ENCODE assay signal across 8 cellular contexts in genomic region chr12:56522486-56523193, GRCh38. TPM values are rescaled to one million over a fixed set of nuclear protein-coding genes. Genes with fewer than 3 reads are reported as not detected.
DNase-seq lines count a peak whose midpoint lies in the region; ATAC-seq and TF ChIP-seq lines count a peak whose summit lies in the region.

No MANE protein-coding gene starts in this region.

- H3K4me1 ChIP-seq in mammary epithelial cell (ENCODE audit: insufficient read depth, low read length), result peaks cover 50% of the 10 kb centered on the region
- no peaks in the 10 kb centered on the region for H3K4me1 ChIP-seq in right lobe of liver
- H3K4me1 ChIP-seq in thyroid gland, result peaks cover 57 to 72% of the 10 kb centered on the region in 2 donors

- BruUV-seq in mammary epithelial cell (replicated peaks; lab: Mats Ljungman, UMichigan), result no TSS peak

- no peaks in the 10 kb centered on the region for H3K27me3 ChIP-seq in AG04450 (ENCODE audit: control insufficient read depth, insufficient read depth, low read length)
- no peaks in the 10 kb centered on the region for H3K27me3 ChIP-seq in mammary epithelial cell (ENCODE audit: insufficient read depth, low read length)
- H3K27me3 ChIP-seq in right lobe of liver, result no peaks in the 10 kb centered on the region
- H3K27me3 ChIP-seq in thyroid gland, result no peaks in the 10 kb centered on the region

- H3K27ac ChIP-seq in AG04450 (ENCODE audit: low read depth, low read length) (peak overlapping the region; percentile 86), mammary epithelial cell (ENCODE audit: insufficient read depth, low read depth, low read length) (peak overlapping the region; percentile 83), right lobe of liver (peak overlapping the region; percentile 50 to 76 (median 66)), thyroid gland (peak overlapping the region; percentile 84 to 96 (median 93))

- H3K4me3 ChIP-seq in AG04450 (ENCODE audit: low read depth, low read length), result peak overlapping the region; percentile 82
- peak overlapping the region; percentile 55; the same call in 1 of the 2 replicates for H3K4me3 ChIP-seq in Jurkat, Clone E6-1 (ENCODE audit: low read length)
- H3K4me3 ChIP-seq in mammary epithelial cell (replicated peaks in 1 of 3; ENCODE audit: insufficient read depth in 1 of 3, low read depth in 2 of 3, low read length in 3 of 3), result peak overlapping the region; percentile 52 to 96 (median 89)
- peak overlapping the region; percentile 23 to 47 (median 34) for H3K4me3 ChIP-seq in right lobe of liver
- peak overlapping the region; percentile 13 to 61 (median 48) for H3K4me3 ChIP-seq in thyroid gland (replicated peaks in 1 of 3)

- H3K9me3 ChIP-seq in AG04450 (ENCODE audit: control insufficient read depth, insufficient read depth, low read length) (no peaks in the 10 kb centered on the region), mammary epithelial cell (replicated peaks; ENCODE audit: insufficient read depth, low read length) (no peaks in the 10 kb centered on the region), right lobe of liver (no peaks in the 10 kb centered on the region), thyroid gland (no peaks in the 10 kb centered on the region)

- in situ Hi-C loops in mammary epithelial cell (cut with MboI; ENCODE audit: low sequenced_read_pairs in 2 of 2), result loop anchor here in 1 of 2 donors (5.0 to 10.0 kb wide), 2 partner anchors 45 to 112 kb away; partner anchors contain the start of gene BAZ2A

- H3K36me3 ChIP-seq in mammary epithelial cell (ENCODE audit: insufficient read depth, low read length) (peaks cover 4% of the 10 kb centered on the region), right lobe of liver (no peaks in the 10 kb centered on the region), thyroid gland (no peaks in the 10 kb centered on the region)

- H3K4me2 ChIP-seq in mammary epithelial cell (ENCODE audit: insufficient read depth, low read depth, low read length), result peak overlapping the region; percentile 86

- H2AFZ ChIP-seq in mammary epithelial cell (ENCODE audit: low read depth, low read length), result peak overlapping the region; percentile 68

- intact Hi-C loops in mammary epithelial cell (cut with micrococcal nuclease) (no loop called here), right lobe of liver (cut with DNase I) (loop anchor here in 1 of 2 donors (5.0 kb wide), 1 partner anchor 50 kb away; no protein-coding TSS in a partner anchor), thyroid gland (cut with DNase I) (no loop called here)

- dilution Hi-C loops in mammary epithelial cell (cut with HindIII; ENCODE audit: low sequenced_read_pairs), result no loop called here

- CTCF ChIA-PET in AG04450 (lab: Charles Lee) (interaction anchor here (1.0 to 3.5 kb wide), 5 partner anchors 8 to 115 kb away, joined by 3 to 25 read pairs (median 14); no protein-coding TSS in a partner anchor), mammary epithelial cell (lab: Charles Lee; ENCODE audit: low non-redundant PET) (interaction anchor here (0.5 to 0.6 kb wide), 2 partner anchors 18 to 67 kb away, joined by 3 read pairs; no protein-coding TSS in a partner anchor)

- ATAC-seq in right lobe of liver (peak in 2 of 4 donors; percentile 7 to 10), GM18870 (IDR thresholded peaks at IDR 0.05; ENCODE audit: unreplicated experiment) (no peak), GM21717 (IDR thresholded peaks at IDR 0.05; ENCODE audit: unreplicated experiment) (no peak)

- WGBS in mammary epithelial cell (ENCODE audit: low coverage, missing lambda C conversion rate), result 3% methylated on average over 4 of the region's 4 CpGs
- 34% methylated on average over 4 of the region's 4 CpGs for WGBS in right lobe of liver (ENCODE audit: insufficient coverage, low coverage, low lambda C conversion rate, missing lambda C conversion rate)
- WGBS in thyroid gland, 2 donors, result 17 to 23% methylated on average over 4 of the region's 4 CpGs

- H4K20me1 ChIP-seq in mammary epithelial cell (ENCODE audit: insufficient read depth, low read length), result no peaks in the 10 kb centered on the region

- no peak for TF ChIP-seq CTCF in AG04450 (IDR thresholded peaks at IDR 0.05; ENCODE audit: low read depth, low read length)
- no peak for TF ChIP-seq CTCF in mammary epithelial cell (conservative IDR thresholded peaks at IDR 0.05 in 1 of 2, IDR thresholded peaks at IDR 0.05 in 1 of 2; ENCODE audit: extremely low read depth in 1 of 2, insufficient read depth in 1 of 2, low read depth in 1 of 2, low read length in 2 of 2)
- TF ChIP-seq CTCF in right lobe of liver (IDR thresholded peaks at IDR 0.05), result no peak
- TF ChIP-seq CTCF in thyroid gland (IDR thresholded peaks at IDR 0.05), result no peak

- TF ChIP-seq POLR2A in right lobe of liver (IDR thresholded peaks at IDR 0.05) (no peak), thyroid gland (IDR thresholded peaks at IDR 0.05) (no peak)

- POLR2A ChIA-PET in AG04450 (lab: Yijun Ruan, JAX), result interaction anchor here (0.6 to 2.0 kb wide), 5 partner anchors 13 to 265 kb away, joined by 3 to 13 read pairs (median 10); partner anchors contain the start of gene ANKRD52

- H3K9ac ChIP-seq in mammary epithelial cell (ENCODE audit: insufficient read depth, low read length), result peak overlapping the region; percentile 97

- peaks cover 56% of the 10 kb centered on the region for H3K79me2 ChIP-seq in mammary epithelial cell (ENCODE audit: insufficient read depth, low read length)

- no peak for DNase-seq in AG04450 (ENCODE audit: low read depth, low spot score)
- DNase-seq in Jurkat, Clone E6-1 (ENCODE audit: low read depth, low spot score), result no peak
- DNase-seq in mammary epithelial cell, result peak; percentile 24
- DNase-seq in right lobe of liver, result no peak
- DNase-seq in thyroid gland, result no peak
- DNase-seq in NCI-H446 treated with DMSO at 0.1 percent for 48 hours (lab: John Stamatoyannopoulos, UW), result no peak

RNA-seq across cellular contexts. Expression of gene RBMS2, which starts 1.0 kb away (rescaled TPM):
- 96.4 and 117 TPM in 2 replicates for polyA plus RNA-seq in AG04450 (2011; rRNA removed)
- 172 and 208 TPM in 2 replicates for polyA minus RNA-seq in AG04450 (2011; rRNA and poly(A)+ RNA removed)
- polyA plus RNA-seq in Jurkat, Clone E6-1 (2012; ENCODE audit: insufficient read depth, insufficient read length), result 3.8 TPM
- 10 to 100 TPM; 18.7 to 70.4 TPM for total RNA-seq in mammary epithelial cell
- 67.7 TPM for polyA plus RNA-seq in mammary epithelial cell
- 95.6 TPM for polyA minus RNA-seq in mammary epithelial cell
- total RNA-seq in right lobe of liver, result 1 to 10 TPM; 3.4 to 6.4 (median 4.3) TPM
- 10 to 100 TPM; 39.8 to 58.3 (median 50.2) TPM for total RNA-seq in thyroid gland

RNA-seq across cellular contexts. Expression of gene GLS2, which starts 34.7 kb away (rescaled TPM):
- polyA plus RNA-seq in AG04450 (2011; rRNA removed), result 0.10 and 0.12 TPM in 2 replicates
- 0.09 TPM in 1 of 2 replicates, not detected in the other for polyA minus RNA-seq in AG04450 (2011; rRNA and poly(A)+ RNA removed)
- polyA plus RNA-seq in Jurkat, Clone E6-1 (2012; ENCODE audit: insufficient read depth, insufficient read length), result not detected
- total RNA-seq in mammary epithelial cell, result 1 to 10 TPM; 4.5 to 6.5 TPM
- 8.3 TPM for polyA plus RNA-seq in mammary epithelial cell
- polyA minus RNA-seq in mammary epithelial cell, result 72.9 TPM
- total RNA-seq in right lobe of liver, result 100 to 1,000 TPM in 2 of 6 experiments, 10 to 100 TPM in 4; 37.2 to 267 (median 72.7) TPM
- total RNA-seq in thyroid gland, result 1 to 10 TPM; 1.8 to 4.2 (median 2.7) TPM

RNA-seq across cellular contexts. Expression of gene SPRYD4, which starts 54.3 kb away (rescaled TPM):
- polyA plus RNA-seq in AG04450 (2011; rRNA removed) (2.0 TPM in 2 replicates), mammary epithelial cell (2.8 TPM)
- polyA minus RNA-seq in AG04450 (2011; rRNA and poly(A)+ RNA removed), result 2.4 and 2.7 TPM in 2 replicates
- polyA plus RNA-seq in Jurkat, Clone E6-1 (2012; ENCODE audit: insufficient read depth, insufficient read length), result 2.2 TPM
- total RNA-seq in mammary epithelial cell (1 to 10 TPM; 3.0 to 3.5 TPM), right lobe of liver (10 to 100 TPM in 1 of 6 experiments, 1 to 10 TPM in 5; 4.7 to 11.1 (median 7.8) TPM), thyroid gland (1 to 10 TPM; 2.8 to 4.6 (median 4.3) TPM)
- 2.2 TPM for polyA minus RNA-seq in mammary epithelial cell

Comparison
In these comparisons a context has a peak if more than half of its experiments do, and no peak if none do; other contexts are left out.
1. H3K4me3 ChIP-seq: peak in every context shown above with its lines; median percentile 89 in mammary epithelial cell; 82 in AG04450; 55 in Jurkat, Clone E6-1; 48 in thyroid gland; 34 in right lobe of liver.
2. RNA of gene GLS2, which starts 34.7 kb away (total RNA-seq): 37.2 to 267 TPM in right lobe of liver; 4.5 to 6.5 TPM in mammary epithelial cell and 1.8 to 4.2 TPM in thyroid gland; every median in the first group is over 4 times any median in the second.
3. Peak in every context shown above with its lines, with median percentiles within 50 percentile points of each other: H3K27ac ChIP-seq.